Comparison of ENCODE assay signal across 8 cellular contexts in the genomic region with DNA sequence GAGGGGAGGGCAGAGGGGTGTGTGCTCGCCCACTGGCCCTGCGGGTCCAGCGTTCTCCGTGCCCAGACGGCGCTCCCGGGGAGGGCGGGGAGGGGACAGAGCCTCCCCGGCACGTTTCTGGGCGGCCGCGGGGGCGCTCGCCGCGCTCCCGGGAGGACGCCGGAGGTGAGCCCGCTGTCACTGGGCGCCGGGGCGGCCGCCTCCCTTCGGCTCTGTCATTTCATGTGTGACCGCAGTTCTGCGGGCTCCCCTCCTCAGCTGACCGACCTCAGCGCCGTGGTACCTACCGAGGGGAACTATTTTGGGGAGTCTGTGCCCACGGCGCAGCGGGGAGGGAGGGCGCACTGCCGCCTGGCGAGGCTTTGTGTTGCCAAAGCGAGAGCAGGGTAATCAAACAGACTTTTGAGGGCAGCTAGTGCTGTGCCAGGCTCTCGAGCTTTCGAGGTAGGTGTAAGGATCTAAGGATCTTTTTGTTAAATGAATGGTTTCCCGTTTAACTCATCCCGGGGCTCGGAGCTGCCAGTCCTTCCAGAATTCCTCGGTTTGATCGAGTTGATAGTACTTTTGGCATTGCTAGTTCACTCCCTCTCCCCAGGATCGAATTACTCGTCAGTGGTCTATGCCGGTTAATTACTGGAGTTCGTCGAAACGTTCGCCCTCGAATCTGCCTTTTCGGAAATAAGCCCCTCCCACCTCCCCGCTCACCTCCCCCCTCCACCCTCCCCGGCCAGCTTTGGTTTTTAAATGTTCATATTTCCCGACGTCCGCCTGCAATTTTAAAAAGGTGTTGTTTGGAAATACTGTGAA. TPM values are rescaled to one million over a fixed set of nuclear protein-coding genes. Genes with fewer than 3 reads are reported as not detected.
DNase-seq lines count a peak whose midpoint lies in the region; ATAC-seq lines count a peak whose summit lies in the region.

No MANE protein-coding gene starts in this region.

- CTCF ChIA-PET in activated CD8-positive, alpha-beta T cell treated with anti-CD3 and anti-CD28 coated beads, Interleukin-2, amount 10 ng/mL, durations not matched to agents 7 days and 5 days (lab: Charles Lee): interaction anchor here (0.7 to 6.5 kb wide), 14 partner anchors 8 to 343 kb away, joined by 3 to 57 read pairs (median 4); no protein-coding TSS in a partner anchor

- H3K4me3 Mint-ChIP-seq in activated CD8-positive, alpha-beta T cell treated with anti-CD3 and anti-CD28 coated beads, Interleukin-2, amount 10 ng/mL, durations not matched to agents 7 days and 5 days: peak overlapping the region; percentile 94

- H3K27me3 Mint-ChIP-seq in activated CD8-positive, alpha-beta T cell treated with anti-CD3 and anti-CD28 coated beads, Interleukin-2, amount 10 ng/mL, durations not matched to agents 7 days and 5 days (ENCODE audit: low read depth): no peaks in the 10 kb centered on the region

- peaks cover 36% of the 10 kb centered on the region for H3K4me1 Mint-ChIP-seq in activated CD8-positive, alpha-beta T cell treated with anti-CD3 and anti-CD28 coated beads, Interleukin-2, amount 10 ng/mL, durations not matched to agents 7 days and 5 days (ENCODE audit: low read depth)

- peak overlapping the region; percentile 97 for H3K27ac Mint-ChIP-seq in activated CD8-positive, alpha-beta T cell treated with anti-CD3 and anti-CD28 coated beads, Interleukin-2, amount 10 ng/mL, durations not matched to agents 7 days and 5 days

- POLR2A ChIA-PET in activated CD8-positive, alpha-beta T cell treated with anti-CD3 and anti-CD28 coated beads, Interleukin-2, amount 10 ng/mL, durations not matched to agents 7 days and 5 days (lab: Charles Lee): interaction anchor here (0.7 to 6.1 kb wide), 30 partner anchors 13 to 737 kb away, joined by 3 to 117 read pairs (median 6); no protein-coding TSS in a partner anchor

- peaks cover 14% of the 10 kb centered on the region for H3K36me3 Mint-ChIP-seq in activated CD8-positive, alpha-beta T cell treated with anti-CD3 and anti-CD28 coated beads, Interleukin-2, amount 10 ng/mL, durations not matched to agents 7 days and 5 days (ENCODE audit: low read depth)

- DNase-seq in SIG-M5 treated with dmso at 0.1 percent for 504 hours (lab: John Stamatoyannopoulos, UW; ENCODE audit: unreplicated experiment) (peak; percentile 35), SIG-M5 (lab: John Stamatoyannopoulos, UW) (no peak), NCI-H2171 (lab: John Stamatoyannopoulos, UW) (peak; percentile 33), medulla oblongata (ENCODE audit: extremely low spot score) (peak; percentile 56)
- DNase-seq in activated CD8-positive, alpha-beta T cell treated with anti-CD3 and anti-CD28 coated beads, Interleukin-2, amount 10 ng/mL, durations not matched to agents 7 days and 5 days: peak; percentile 79
- peak; percentile 53 for DNase-seq in effector CD4-positive, alpha-beta T cell
- DNase-seq in stimulated activated CD8-positive, alpha-beta memory T cell treated with anti-CD3 and anti-CD28 coated beads, Interleukin-12 subunit alpha, Interleukin-12 subunit beta, amount 100 ng/mL, for 4 hours (ENCODE audit: low read depth): peak; percentile 53

- H3K9me3 Mint-ChIP-seq in activated CD8-positive, alpha-beta T cell treated with anti-CD3 and anti-CD28 coated beads, Interleukin-2, amount 10 ng/mL, durations not matched to agents 7 days and 5 days (ENCODE audit: insufficient read depth): no peaks in the 10 kb centered on the region

- ATAC-seq in HG02938 (IDR thresholded peaks at IDR 0.05; ENCODE audit: unreplicated experiment): peak; percentile 40
- peak; percentile 67 for ATAC-seq in activated CD8-positive, alpha-beta T cell treated with anti-CD3 and anti-CD28 coated beads, Interleukin-2, amount 10 ng/mL, durations not matched to agents 7 days and 5 days

RNA-seq across cellular contexts. Expression of a gene that starts 1.9 kb away (rescaled TPM):
- total RNA-seq in activated CD8-positive, alpha-beta T cell treated with anti-CD3 and anti-CD28 coated beads, Interleukin-2, amount 10 ng/mL, durations not matched to agents 7 days and 5 days: 10 to 100 TPM; 18.0 to 21.6 TPM
